10 cellular contexts compared by ENCODE assay signal in the genomic region with DNA sequence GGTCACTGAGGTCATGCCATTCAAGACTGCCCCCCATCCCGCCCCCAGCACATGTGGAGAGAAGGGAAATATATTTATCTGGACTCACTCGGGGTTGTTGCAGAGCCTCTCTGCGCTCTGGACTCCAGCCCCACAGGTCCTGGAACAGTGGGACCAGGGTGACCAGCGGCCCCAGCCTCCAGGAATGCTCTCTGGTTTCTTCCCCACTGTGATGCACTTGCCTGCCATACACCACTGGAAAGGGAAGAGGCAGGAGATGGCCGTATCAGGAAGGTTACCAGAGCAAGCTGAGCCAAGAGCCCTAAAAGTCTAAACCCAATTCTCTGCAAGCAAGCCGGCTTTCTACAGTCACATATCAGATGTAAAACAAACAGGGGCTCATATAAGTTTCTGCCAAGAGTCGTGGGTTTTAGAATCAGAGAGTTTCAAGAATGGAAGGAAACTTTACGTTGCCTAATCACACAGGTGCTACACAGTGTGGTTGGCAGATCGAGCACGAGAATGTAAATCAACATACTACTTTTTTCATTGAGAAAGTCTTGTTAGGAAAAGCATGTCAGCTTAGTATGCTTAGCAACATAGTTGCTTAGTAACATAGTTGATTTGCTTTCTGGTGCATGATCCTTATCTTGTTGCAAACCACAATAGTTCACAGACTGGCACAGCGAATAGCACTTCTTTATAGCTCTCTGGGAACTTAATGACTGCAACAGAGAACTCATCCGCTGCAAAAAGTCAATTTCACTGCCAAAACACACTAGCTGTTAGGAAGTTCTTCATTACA.
A peak's percentile ranks its signal among the peaks of the same experiment; 100 is the strongest.
DNase-seq lines count a peak whose midpoint lies in the region; ATAC-seq and TF ChIP-seq lines count a peak whose summit lies in the region.
"Had no signal": no experiment of that assay in that cellular context is flagged by ENCODE, and none has a peak within 500 bp of the region (broad histone marks: within the 10 kb centered on the region; RNA-seq: fewer than 3 reads in every experiment).

No MANE protein-coding gene starts in this region.

- H3K4me3 Mint-ChIP-seq in activated naive CD8-positive, alpha-beta T cell treated with anti-CD3 and anti-CD28 coated beads, Interleukin-2, amount 10 ng/mL, durations not matched to agents 7 days and 5 days: no peak overlapping the region
- no peak overlapping the region for H3K4me3 Mint-ChIP-seq in activated naive CD8-positive, alpha-beta T cell treated with anti-CD3 and anti-CD28 coated beads for 36 hours

- H3K9me3 Mint-ChIP-seq in activated naive CD8-positive, alpha-beta T cell treated with anti-CD3 and anti-CD28 coated beads, Interleukin-2, amount 10 ng/mL, durations not matched to agents 7 days and 5 days: peaks cover 1% of the 10 kb centered on the region
- peaks cover 5% of the 10 kb centered on the region for H3K9me3 Mint-ChIP-seq in activated naive CD8-positive, alpha-beta T cell treated with anti-CD3 and anti-CD28 coated beads for 36 hours

- peaks cover 4% of the 10 kb centered on the region for H3K27me3 Mint-ChIP-seq in activated naive CD8-positive, alpha-beta T cell treated with anti-CD3 and anti-CD28 coated beads, Interleukin-2, amount 10 ng/mL, durations not matched to agents 7 days and 5 days
- peaks cover 5% of the 10 kb centered on the region for H3K27me3 Mint-ChIP-seq in activated naive CD8-positive, alpha-beta T cell treated with anti-CD3 and anti-CD28 coated beads for 36 hours

- peaks cover 9% of the 10 kb centered on the region for H3F3A ChIP-seq in smooth muscle cell (ENCODE audit: low read depth)

- peaks cover 0 to 11% of the 10 kb centered on the region in 2 donors for H3K9me3 ChIP-seq in breast epithelium
- no peaks in the 10 kb centered on the region for H3K9me3 ChIP-seq in smooth muscle cell (replicated peaks; ENCODE audit: low read depth)

- no peaks in the 10 kb centered on the region for H4K20me1 ChIP-seq in smooth muscle cell (ENCODE audit: low read depth)

- no peaks in the 10 kb centered on the region for H3K79me2 ChIP-seq in smooth muscle cell (ENCODE audit: low read depth)

- H3K27ac Mint-ChIP-seq in activated naive CD8-positive, alpha-beta T cell treated with anti-CD3 and anti-CD28 coated beads, Interleukin-2, amount 10 ng/mL, durations not matched to agents 7 days and 5 days: no peak overlapping the region
- no peak overlapping the region for H3K27ac Mint-ChIP-seq in activated naive CD8-positive, alpha-beta T cell treated with anti-CD3 and anti-CD28 coated beads for 36 hours

- peaks cover 5% of the 10 kb centered on the region for H3K4me1 Mint-ChIP-seq in activated naive CD8-positive, alpha-beta T cell treated with anti-CD3 and anti-CD28 coated beads, Interleukin-2, amount 10 ng/mL, durations not matched to agents 7 days and 5 days
- H3K4me1 Mint-ChIP-seq in activated naive CD8-positive, alpha-beta T cell treated with anti-CD3 and anti-CD28 coated beads for 36 hours: peaks cover 7% of the 10 kb centered on the region

- H3K36me3 ChIP-seq in breast epithelium (no peaks in the 10 kb centered on the region), smooth muscle cell (ENCODE audit: low read depth) (peaks cover 6% of the 10 kb centered on the region)

- H3K27me3 ChIP-seq in breast epithelium: no peaks in the 10 kb centered on the region
- no peaks in the 10 kb centered on the region for H3K27me3 ChIP-seq in smooth muscle cell (ENCODE audit: low read depth)

- intact Hi-C loops in breast epithelium (cut with DNase I; ENCODE audit: low total_unique reads) (no loop called here), left colon (cut with DNase I, micrococcal nuclease) (no loop called here)

- ATAC-seq in activated naive CD8-positive, alpha-beta T cell treated with anti-CD3 and anti-CD28 coated beads, Interleukin-2, amount 10 ng/mL, durations not matched to agents 7 days and 5 days (ENCODE audit: low read depth): peak; percentile 36
- ATAC-seq in GM19455 (IDR thresholded peaks at IDR 0.05; ENCODE audit: unreplicated experiment) (no peak), left colon (no peak)

- POLR2A ChIA-PET in activated naive CD8-positive, alpha-beta T cell treated with anti-CD3 and anti-CD28 coated beads, Interleukin-2, amount 10 ng/mL, durations not matched to agents 7 days and 5 days (lab: Charles Lee): no interaction called here

- H3K4me1 ChIP-seq in breast epithelium (no peaks in the 10 kb centered on the region), smooth muscle cell (ENCODE audit: low read depth) (peaks cover 9% of the 10 kb centered on the region)

- peak overlapping the region; percentile 35 for H3K9ac ChIP-seq in smooth muscle cell (ENCODE audit: low read depth)

- no peak for TF ChIP-seq CTCF in breast epithelium (IDR thresholded peaks at IDR 0.05)
- TF ChIP-seq CTCF in smooth muscle cell (IDR thresholded peaks at IDR 0.05; ENCODE audit: borderline replicate concordance, insufficient read depth, poor library complexity, severe bottlenecking): no peak

- WGBS in smooth muscle cell (ENCODE audit: low lambda C conversion rate): 76% methylated on average over 12 of the region's 12 CpGs

- peak overlapping the region; percentile 26 for H3K4me3 ChIP-seq in Jurkat, Clone E6-1 (ENCODE audit: low read length)
- H3K4me3 ChIP-seq in breast epithelium (no peak overlapping the region), smooth muscle cell (no peak overlapping the region)

- no peak for TF ChIP-seq POLR2A in breast epithelium (IDR thresholded peaks at IDR 0.05)

- H2AFZ ChIP-seq in smooth muscle cell (ENCODE audit: low read depth): no peak overlapping the region

- peak overlapping the region; percentile 65 for H3K4me2 ChIP-seq in smooth muscle cell

- peak overlapping the region; percentile 4 to 53 for H3K27ac ChIP-seq in breast epithelium
- peak overlapping the region; percentile 88 for H3K27ac ChIP-seq in smooth muscle cell (ENCODE audit: low read depth)
- H3K27ac ChIP-seq: HL-60 had no signal

- H3K36me3 Mint-ChIP-seq in activated naive CD8-positive, alpha-beta T cell treated with anti-CD3 and anti-CD28 coated beads, Interleukin-2, amount 10 ng/mL, durations not matched to agents 7 days and 5 days: no peaks in the 10 kb centered on the region
- H3K36me3 Mint-ChIP-seq in activated naive CD8-positive, alpha-beta T cell treated with anti-CD3 and anti-CD28 coated beads for 36 hours: no peaks in the 10 kb centered on the region

- no peak for DNase-seq in activated naive CD8-positive, alpha-beta T cell treated with anti-CD3 and anti-CD28 coated beads, Interleukin-2, amount 10 ng/mL, durations not matched to agents 7 days and 5 days
- no peak for DNase-seq in activated naive CD8-positive, alpha-beta T cell treated with anti-CD3 and anti-CD28 coated beads for 36 hours
- peak; percentile 96 for DNase-seq in Jurkat, Clone E6-1 (ENCODE audit: low read depth, low spot score)
- no peak for DNase-seq in breast epithelium (ENCODE audit: low spot score in 2 of 2)
- no peak for DNase-seq in smooth muscle cell (lab: John Stamatoyannopoulos, UW; ENCODE audit: unreplicated experiment)
- DNase-seq in left colon: no peak
- no peak for DNase-seq in NCI-H1105 treated with DMSO at 0.1 percent for 48 hours (lab: John Stamatoyannopoulos, UW)
- DNase-seq: dermis blood vessel endothelial cell had no signal
